ENCODE assay signal across 9 cellular contexts in genomic region chr7:100632951-100633717, GRCh38. TPM values are rescaled to one million over a fixed set of nuclear protein-coding genes. Genes with fewer than 3 reads are reported as not detected.
DNase-seq lines count a peak whose midpoint lies in the region; ATAC-seq and TF ChIP-seq lines count a peak whose summit lies in the region.
"Had no signal": no experiment of that assay in that cellular context is flagged by ENCODE, and none has a peak within 500 bp of the region (broad histone marks: within the 10 kb centered on the region; RNA-seq: fewer than 3 reads in every experiment).

No MANE protein-coding gene starts in this region.

- peak overlapping the region; percentile 41 for H3K4me3 ChIP-seq in WI38 (ENCODE audit: low read depth, low read length)

- no peaks in the 10 kb centered on the region for H3K9me3 Mint-ChIP-seq in chondrocyte (ENCODE audit: low read depth)

- peak overlapping the region; percentile 80 for H3K4me3 Mint-ChIP-seq in chondrocyte (ENCODE audit: unreplicated experiment)

- H3K27me3 Mint-ChIP-seq in chondrocyte (ENCODE audit: low read depth) = peaks cover 9% of the 10 kb centered on the region

- DNase-seq in NCI-H748 (lab: John Stamatoyannopoulos, UW; ENCODE audit: unreplicated experiment) = peak; percentile 76
- DNase-seq in NCI-H748 treated with DMSO at 0.1 percent for 48 hours (lab: John Stamatoyannopoulos, UW) = no peak
- peak; percentile 59 to 66 for DNase-seq in Kasumi-1 (lab: John Stamatoyannopoulos, UW)
- no peak for DNase-seq in chondrocyte (ENCODE audit: low spot score)
- DNase-seq in lung microvascular endothelial cell (ENCODE audit: low read depth in 2 of 2) = peak; percentile 8 to 44
- peak; percentile 26 to 43 for DNase-seq in stimulated activated CD8-positive, alpha-beta memory T cell treated with anti-CD3 and anti-CD28 coated beads, Interleukin-7, amount 100 ng/mL, for 4 hours (ENCODE audit: low read depth in 2 of 2)

- peak overlapping the region; percentile 63 for H3K27ac Mint-ChIP-seq in chondrocyte (ENCODE audit: unreplicated experiment)

- no peak for ATAC-seq in GM18861 (IDR thresholded peaks at IDR 0.05; ENCODE audit: unreplicated experiment)

- no peaks in the 10 kb centered on the region for H3K36me3 Mint-ChIP-seq in chondrocyte (ENCODE audit: low read depth)

- H3K4me1 Mint-ChIP-seq in chondrocyte (ENCODE audit: low read depth) = peaks cover 3% of the 10 kb centered on the region

- no peak for TF ChIP-seq CTCF in WI38 (IDR thresholded peaks at IDR 0.05; ENCODE audit: low read depth, low read length)
- TF ChIP-seq CTCF in chondrocyte (IDR thresholded peaks at IDR 0.05) = peak; percentile 63

RNA-seq across cellular contexts. Expression of gene TFR2, which starts 8.2 kb away (rescaled TPM):
- total RNA-seq in chondrocyte (0.87 to 2.1 TPM (median 1.8 TPM) in 3 replicates), lung microvascular endothelial cell (under 0.01 TPM in 2 replicates)

RNA-seq across cellular contexts. Expression of gene MOSPD3, which starts 20.8 kb away (rescaled TPM):
- total RNA-seq in chondrocyte = 13.9 to 17.5 TPM (median 17.3 TPM) in 3 replicates
- 5.2 and 5.4 TPM in 2 replicates for total RNA-seq in lung microvascular endothelial cell

RNA-seq across cellular contexts. Expression of gene ACTL6B, which starts 23.1 kb away (rescaled TPM):
- total RNA-seq in chondrocyte (not detected in 3 replicates), lung microvascular endothelial cell (not detected in 2 replicates)
- total RNA-seq: renal cortical epithelial cell had no signal

RNA-seq across cellular contexts. Expression of gene PCOLCE, which starts 31.0 kb away (rescaled TPM):
- total RNA-seq in chondrocyte (153 to 203 TPM (median 153 TPM) in 3 replicates), lung microvascular endothelial cell (0.22 TPM in 1 of 2 replicates, not detected in the other)

RNA-seq across cellular contexts. Expression of gene GNB2, which starts 40.4 kb away (rescaled TPM):
- total RNA-seq in chondrocyte = 191 to 204 TPM (median 202 TPM) in 3 replicates
- total RNA-seq in lung microvascular endothelial cell = 72.1 and 76.4 TPM in 2 replicates

Comparison
In these comparisons a context has a peak if more than half of its experiments do, and no peak if none do; other contexts are left out.
1. DNase-seq: peak in NCI-H748 (single experiment), Kasumi-1 (2 of 2), lung microvascular endothelial cell (2 of 2) and stimulated activated CD8-positive, alpha-beta memory T cell treated with anti-CD3 and anti-CD28 coated beads, Interleukin-7, amount 100 ng/mL, for 4 hours (2 of 2); none in NCI-H748 treated with DMSO at 0.1 percent for 48 hours (single experiment) and chondrocyte (single experiment).